In genomic region chr4:175424111-175424510, GRCh38 we compare ENCODE assay signal across 1 cellular context.
TF ChIP-seq lines count a peak whose summit lies in the region.

No MANE protein-coding gene starts in this region.

TF ChIP-seq in IMR-90, 13 proteins besides CTCF, POLR2A, EP300 and RAD21 (continued from another document):
- TF ChIP-seq RFX5 (IDR thresholded peaks at IDR 0.05; ENCODE audit: low read depth, low read length): no peak
- TF ChIP-seq USF2 (IDR thresholded peaks at IDR 0.05; ENCODE audit: low read depth, low read length): no peak
- no peak for TF ChIP-seq ELK1 (IDR thresholded peaks at IDR 0.05; ENCODE audit: borderline replicate concordance, low read depth, low read length)
- TF ChIP-seq SMC3 (IDR thresholded peaks at IDR 0.05; ENCODE audit: low read depth, low read length): no peak
- TF ChIP-seq NFE2L2 (IDR thresholded peaks at IDR 0.05; ENCODE audit: low read depth, low read length): no peak
- TF ChIP-seq CEBPB (IDR thresholded peaks at IDR 0.05; ENCODE audit: low read depth, low read length): no peak
- no peak for TF ChIP-seq MXI1 (IDR thresholded peaks at IDR 0.05; ENCODE audit: borderline replicate concordance, low read depth, low read length)
- no peak for TF ChIP-seq MAFK (IDR thresholded peaks at IDR 0.05; ENCODE audit: low read depth, low read length)
TF ChIP-seq in IMR-90: peak in this region for 0.
